Comparison of ENCODE assay signal across 30 cellular contexts in genomic region chr4:164359881-164360280, GRCh38.
"Had no signal": no experiment of that assay in that cellular context is flagged by ENCODE, and none has a peak within 500 bp of the region (broad histone marks: within the 10 kb centered on the region; RNA-seq: fewer than 3 reads in every experiment).

No MANE protein-coding gene starts in this region.

- H3K27me3 ChIP-seq: adrenal gland, ascending aorta, body of pancreas, brain microvascular endothelial cell, breast epithelium, cardiac muscle cell had no signal

- H3K9me3 ChIP-seq: adrenal gland, ascending aorta, body of pancreas, breast epithelium had no signal

- H3K4me1 ChIP-seq: adrenal gland, ascending aorta, body of pancreas, breast epithelium had no signal

- DNase-seq: activated effector memory CD4-positive, alpha-beta T cell treated with anti-CD3 and anti-CD28 coated beads, Interleukin-2, amount 50 U/mL, for 16 hours; activated effector memory CD4-positive, alpha-beta T cell treated with Interleukin-2 at 50 U/mL for 16 hours; activated gamma-delta T cell; activated gamma-delta T cell treated with Interleukin-2 at 50 U/mL for 16 hours; activated naive CD4-positive, alpha-beta T cell; activated naive CD4-positive, alpha-beta T cell treated with anti-CD3 and anti-CD28 coated beads for 36 hours; activated naive CD4-positive, alpha-beta T cell treated with anti-CD3 and anti-CD28 coated beads, Interleukin-2, amount 10 ng/mL, durations not matched to agents 7 days and 5 days; activated naive CD4-positive, alpha-beta T cell treated with anti-CD3 and anti-CD28 coated beads, Interleukin-2, amount 50 U/mL, for 16 hours; activated naive CD4-positive, alpha-beta T cell treated with Interleukin-2 at 50 U/mL for 16 hours; activated naive CD8-positive, alpha-beta T cell treated with anti-CD3 and anti-CD28 coated beads for 36 hours; activated naive CD8-positive, alpha-beta T cell treated with anti-CD3 and anti-CD28 coated beads, Interleukin-2, amount 10 ng/mL, durations not matched to agents 7 days and 5 days; activated naive CD8-positive, alpha-beta T cell treated with anti-CD3 and anti-CD28 coated beads, Interleukin-2, amount 50 U/mL, for 24 hours; activated T-cell treated with anti-CD3 and anti-CD28 coated beads, Interleukin-2, amount 50 U/mL, for 1 hour; activated T-cell treated with anti-CD3 and anti-CD28 coated beads, Interleukin-2, amount 50 U/mL, for 24 hours; activated T-cell treated with anti-CD3 and anti-CD28 coated beads, Interleukin-2, amount 50 U/mL, for 4 hours; activated T-cell treated with anti-CD3 and anti-CD28 coated beads, Interleukin-2, amount 50 U/mL, for 48 hours; activated T-cell treated with anti-CD3 and anti-CD28 coated beads, Interleukin-2, amount 50 U/mL, for 72 hours; adrenal gland; amniotic stem cell; amygdala; anterior cingulate cortex; aorta; body of pancreas; brain microvascular endothelial cell; caudate nucleus; central memory CD4-positive, alpha-beta T cell; cerebellar nuclear complex had no signal

- H3K36me3 ChIP-seq: adrenal gland, ascending aorta, brain microvascular endothelial cell, breast epithelium, cardiac muscle cell had no signal

- H3K27ac ChIP-seq: adrenal gland, ascending aorta, body of pancreas, brain microvascular endothelial cell, breast epithelium, cardiac muscle cell had no signal

- H3K4me3 ChIP-seq: adrenal gland, ascending aorta, body of pancreas, breast epithelium, cardiac muscle cell had no signal
